20 cellular contexts compared by ENCODE assay signal in the genomic region with DNA sequence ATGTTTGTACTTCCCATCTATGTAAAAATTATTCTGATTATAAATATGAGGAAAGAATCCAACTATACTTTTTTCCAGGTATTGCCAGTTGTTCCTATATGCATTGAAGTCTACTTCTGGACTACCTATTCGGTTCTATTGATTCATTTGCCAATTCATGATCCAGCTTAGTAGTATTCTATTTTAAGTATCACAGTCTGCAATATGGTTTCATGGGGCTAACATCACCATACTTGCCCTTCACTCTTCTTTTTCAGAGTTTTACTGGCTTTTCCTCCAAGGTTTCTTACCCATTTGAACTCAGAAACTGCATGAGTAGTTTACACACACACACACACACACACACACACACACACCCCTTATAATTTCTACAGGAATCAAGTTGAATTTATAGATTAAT.
"Had no signal": no experiment of that assay in that cellular context is flagged by ENCODE, and none has a peak within 500 bp of the region (broad histone marks: within the 10 kb centered on the region; RNA-seq: fewer than 3 reads in every experiment).

No MANE protein-coding gene starts in this region.

- H3K36me3 Mint-ChIP-seq: immature natural killer cell; natural killer cell treated with Interleukin-12 subunit alpha and Interleukin-12 subunit beta and Interleukin-15 and Interleukin-18, amount 100 ng/mL, for 72 hours had no signal

- H3K36me3 ChIP-seq: esophagus muscularis mucosa, gastroesophageal sphincter, left ventricle myocardium inferior, right atrium auricular region, sigmoid colon, stomach, thoracic aorta, transverse colon had no signal

- H3K27me3 ChIP-seq: esophagus muscularis mucosa, gastroesophageal sphincter, right atrium auricular region, sigmoid colon, stomach, transverse colon had no signal

- H3K4me3 ChIP-seq: esophagus muscularis mucosa, gastroesophageal sphincter, left ventricle myocardium inferior, lung, right atrium auricular region, sigmoid colon, stomach, thoracic aorta, transverse colon had no signal

- H3K27ac Mint-ChIP-seq: dendritic cell treated with granulocyte-macrophage colony-stimulating factor and Interleukin-4, amounts not matched to agents 40 ng/mL and 50 ng/mL, for 4 days; effector memory CD8-positive, alpha-beta T cell; immature natural killer cell; natural killer cell treated with Interleukin-12 subunit alpha and Interleukin-12 subunit beta and Interleukin-15 and Interleukin-18, amount 100 ng/mL, for 72 hours had no signal

- H3K27ac ChIP-seq: epithelial cell of prostate, esophagus muscularis mucosa, gastroesophageal sphincter, left ventricle myocardium inferior, right atrium auricular region, sigmoid colon, stomach, thoracic aorta, transverse colon had no signal

- DNase-seq: effector memory CD8-positive, alpha-beta T cell; immature natural killer cell; mesenchymal stem cell; midbrain; posterior cingulate gyrus; sigmoid colon; small intestine; stimulated activated CD4-positive, alpha-beta T cell treated with anti-CD3 and anti-CD28 coated beads, Interleukin-12 subunit alpha, Interleukin-12 subunit beta, amount 100 ng/mL, for 4 hours; stimulated activated naive CD4-positive, alpha-beta T cell; stomach; transverse colon had no signal

- H3K9me3 ChIP-seq: esophagus muscularis mucosa, gastroesophageal sphincter, left ventricle myocardium inferior, right atrium auricular region, sigmoid colon, stomach, thoracic aorta, transverse colon had no signal

- H3K9me3 Mint-ChIP-seq: dendritic cell treated with granulocyte-macrophage colony-stimulating factor and Interleukin-4, amounts not matched to agents 40 ng/mL and 50 ng/mL, for 4 days; effector memory CD8-positive, alpha-beta T cell; immature natural killer cell; natural killer cell treated with Interleukin-12 subunit alpha and Interleukin-12 subunit beta and Interleukin-15 and Interleukin-18, amount 100 ng/mL, for 72 hours had no signal

- H3K4me3 Mint-ChIP-seq: dendritic cell treated with granulocyte-macrophage colony-stimulating factor and Interleukin-4, amounts not matched to agents 40 ng/mL and 50 ng/mL, for 4 days; effector memory CD8-positive, alpha-beta T cell; immature natural killer cell; natural killer cell treated with Interleukin-12 subunit alpha and Interleukin-12 subunit beta and Interleukin-15 and Interleukin-18, amount 100 ng/mL, for 72 hours had no signal

- H3K27me3 Mint-ChIP-seq: dendritic cell treated with granulocyte-macrophage colony-stimulating factor and Interleukin-4, amounts not matched to agents 40 ng/mL and 50 ng/mL, for 4 days; effector memory CD8-positive, alpha-beta T cell; natural killer cell treated with Interleukin-12 subunit alpha and Interleukin-12 subunit beta and Interleukin-15 and Interleukin-18, amount 100 ng/mL, for 72 hours had no signal

- ATAC-seq: effector memory CD8-positive, alpha-beta T cell; gastroesophageal sphincter; natural killer cell treated with Interleukin-12 subunit alpha and Interleukin-12 subunit beta and Interleukin-15 and Interleukin-18, amount 100 ng/mL, for 72 hours had no signal
